In genomic region chr9:136843801-136844740, GRCh38 we compare ENCODE assay signal across 8 cellular contexts. TPM values are rescaled to one million over a fixed set of nuclear protein-coding genes. Genes with fewer than 3 reads are reported as not detected.
DNase-seq lines count a peak whose midpoint lies in the region; ATAC-seq and TF ChIP-seq lines count a peak whose summit lies in the region.
"Not testable (repeated sequence)": the region's sequence is repeated elsewhere in the genome, so short reads cannot be mapped to it uniquely, and the experiment has no call there.

No MANE protein-coding gene starts in this region.

- H3K4me2 ChIP-seq in IMR-90 (ENCODE audit: low read depth, low read length): not testable (repeated sequence)

- peak overlapping the region in 1 of 7 donors; percentile 8 for H3K27ac Mint-ChIP-seq in CD14-positive monocyte
- H3K27ac Mint-ChIP-seq in progenitor cell of endocrine pancreas: peak overlapping the region; percentile 29
- not testable (repeated sequence) for H3K27ac Mint-ChIP-seq in stimulated activated memory B cell treated with anti-CD40 and anti-IgM and Interleukin-4, amounts not matched to agents 10 μg/mL and 1 μg/mL and 100 μg/mL, for 72 hours

- not testable (repeated sequence) for H2AK9ac ChIP-seq in IMR-90 (replicated peaks; ENCODE audit: low read depth, low read length, poor library complexity)

- H3K4me3 ChIP-seq in IMR-90 (ENCODE audit: insufficient read depth, low read depth, low read length); cardiac fibroblast (replicated peaks in 1 of 2; ENCODE audit: low read depth in 2 of 2, low read length in 2 of 2): not testable (repeated sequence)

- CTCF ChIA-PET in IMR-90 (lab: Yijun Ruan, JAX): interaction anchor here (1.5 kb wide), 1 partner anchor 191 kb away, joined by 5 read pairs; no protein-coding TSS in a partner anchor

- 11% methylated on average over 39 of the region's 99 CpGs; no CpG with 5 or more reads in 1 of the 2 experiments for WGBS in IMR-90 (ENCODE audit: extremely low coverage in 2 of 2, insufficient read length in 1 of 2), 2 experiments

- POLR2A ChIA-PET in IMR-90 (lab: Charles Lee; ENCODE audit: unreplicated experiment): not testable (repeated sequence)

- not testable (repeated sequence) for ATAC-seq in IMR-90 (ENCODE audit: low read depth); left ventricle myocardium superior; stimulated activated memory B cell treated with anti-CD40 and anti-IgM and Interleukin-4, amounts not matched to agents 10 μg/mL and 1 μg/mL and 100 μg/mL, for 72 hours

- H2AFZ ChIP-seq in IMR-90 (replicated peaks; ENCODE audit: low read length, poor library complexity): not testable (repeated sequence)

- not testable (repeated sequence) for H4K91ac ChIP-seq in IMR-90 (ENCODE audit: insufficient read depth, low read depth, low read length)

- peaks cover 0 to 12% of the 10 kb centered on the region in 2 experiments; a peak in 1 of 4 replicates for H3K79me1 ChIP-seq in IMR-90 (ENCODE audit: low read depth in 1 of 2, low read length in 2 of 2)

- peaks cover 11% of the 10 kb centered on the region for H3K4me1 ChIP-seq in IMR-90 (ENCODE audit: control insufficient read depth, insufficient read depth, low read length)

- not testable (repeated sequence) for H3K18ac ChIP-seq in IMR-90 (ENCODE audit: low read depth, low read length)

- H4K8ac ChIP-seq in IMR-90 (ENCODE audit: low read depth in 2 of 2, low read length in 2 of 2): not testable (repeated sequence)

- not testable (repeated sequence) for H2BK15ac ChIP-seq in IMR-90 (ENCODE audit: low read depth, low read length)

- not testable (repeated sequence) for H3K56ac ChIP-seq in IMR-90 (ENCODE audit: extremely low read depth, insufficient read depth, low read length)

- peaks cover 9 to 15% of the 10 kb centered on the region in 2 donors for H3K36me3 Mint-ChIP-seq in CD14-positive monocyte
- not testable (repeated sequence) for H3K36me3 Mint-ChIP-seq in progenitor cell of endocrine pancreas (ENCODE audit: insufficient read depth); stimulated activated memory B cell treated with anti-CD40 and anti-IgM and Interleukin-4, amounts not matched to agents 10 μg/mL and 1 μg/mL and 100 μg/mL, for 72 hours

- peak overlapping the region; percentile 47 to 79 for H3K4me3 Mint-ChIP-seq in CD14-positive monocyte
- H3K4me3 Mint-ChIP-seq in progenitor cell of endocrine pancreas (ENCODE audit: low read depth): not testable (repeated sequence)
- peak overlapping the region; percentile 53 for H3K4me3 Mint-ChIP-seq in stimulated activated memory B cell treated with anti-CD40 and anti-IgM and Interleukin-4, amounts not matched to agents 10 μg/mL and 1 μg/mL and 100 μg/mL, for 72 hours

- not testable (repeated sequence) for H3K4ac ChIP-seq in IMR-90 (ENCODE audit: low read depth, low read length)

- not testable (repeated sequence) for TF ChIP-seq POLR2A in IMR-90 (IDR thresholded peaks at IDR 0.05; ENCODE audit: low read depth, low read length)

- not testable (repeated sequence) for H3K23ac ChIP-seq in IMR-90 (ENCODE audit: low read depth, low read length)

- in situ Hi-C loops in IMR-90 (cut with MboI; ENCODE audit: low sequenced_read_pairs): not testable (repeated sequence)

- not testable (repeated sequence) for H2BK120ac ChIP-seq in IMR-90 (ENCODE audit: low read depth, low read length)

- H3K9ac ChIP-seq in IMR-90 (ENCODE audit: low read depth, low read length): not testable (repeated sequence)

- peaks cover 30 to 57% (median 40%) of the 10 kb centered on the region in 3 donors for H3K27me3 Mint-ChIP-seq in CD14-positive monocyte (ENCODE audit: low read depth in 3 of 3)
- H3K27me3 Mint-ChIP-seq in progenitor cell of endocrine pancreas: not testable (repeated sequence)
- H3K27me3 Mint-ChIP-seq in stimulated activated memory B cell treated with anti-CD40 and anti-IgM and Interleukin-4, amounts not matched to agents 10 μg/mL and 1 μg/mL and 100 μg/mL, for 72 hours: peaks cover 14% of the 10 kb centered on the region

- TF ChIP-seq CTCF in CD14-positive monocyte (IDR thresholded peaks at IDR 0.05): peak; percentile 88
- TF ChIP-seq CTCF in IMR-90 (conservative IDR thresholded peaks at IDR 0.05; ENCODE audit: low read depth, low read length): peak; percentile 45
- TF ChIP-seq CTCF in cardiac fibroblast (IDR thresholded peaks at IDR 0.05; ENCODE audit: low read depth, low read length): peak; percentile 39
- peak; percentile 60 for TF ChIP-seq CTCF in progenitor cell of endocrine pancreas (IDR thresholded peaks at IDR 0.05; ENCODE audit: unreplicated experiment)

- H3K27me3 ChIP-seq in IMR-90 (ENCODE audit: control insufficient read depth, insufficient read depth, low read length): peaks cover 22% of the 10 kb centered on the region

- BruUV-seq in IMR-90 (replicated peaks; lab: Mats Ljungman, UMichigan): not testable (repeated sequence)

- peaks cover 0 to 15% (median 12%) of the 10 kb centered on the region in 7 donors for H3K9me3 Mint-ChIP-seq in CD14-positive monocyte
- not testable (repeated sequence) for H3K9me3 Mint-ChIP-seq in progenitor cell of endocrine pancreas (ENCODE audit: low read depth); stimulated activated memory B cell treated with anti-CD40 and anti-IgM and Interleukin-4, amounts not matched to agents 10 μg/mL and 1 μg/mL and 100 μg/mL, for 72 hours

- H3K14ac ChIP-seq in IMR-90 (replicated peaks; ENCODE audit: low read depth, low read length): not testable (repeated sequence)

- intact Hi-C loops in CD14-positive monocyte (cut with micrococcal nuclease): loop anchor here (5.0 to 10.0 kb wide), 3 partner anchors 37 to 188 kb away; partner anchors contain the start of genes C8G (in 1 of the 2), FBXW5 (in 1 of the 2), FUT7 (in 1 of the 2) and RABL6 (in 1 of the 2)
- intact Hi-C loops in IMR-90 (cut with micrococcal nuclease): loop anchor here (1.0 kb wide), 1 partner anchor 191 kb away; no protein-coding TSS in a partner anchor
- intact Hi-C loops in left ventricle myocardium superior (cut with micrococcal nuclease): not testable (repeated sequence)

- H3K27ac ChIP-seq in IMR-90 (ENCODE audit: insufficient read depth, low read length): not testable (repeated sequence)

- not testable (repeated sequence) for H2BK5ac ChIP-seq in IMR-90 (ENCODE audit: low read depth, low read length, poor library complexity, severe bottlenecking)

- H3K9me1 ChIP-seq in IMR-90 (ENCODE audit: insufficient read depth, low read length): not testable (repeated sequence)

- H3K9me3 ChIP-seq in IMR-90 (ENCODE audit: control insufficient read depth, insufficient read depth, low read length): not testable (repeated sequence)

- not testable (repeated sequence) for H4K5ac ChIP-seq in IMR-90 (ENCODE audit: low read depth, low read length)

- DNase-seq in CD14-positive monocyte (ENCODE audit: low spot score); IMR-90; progenitor cell of endocrine pancreas (ENCODE audit: low spot score, unreplicated experiment): not testable (repeated sequence)
- peak in 3 of 5 donors; percentile 36 to 50 (median 39) for DNase-seq in T-helper 1 cell
- peak; percentile 74 for DNase-seq in activated T-cell treated with anti-CD3 and anti-CD28 coated beads, Interleukin-2, amount 50 U/mL, for 1 hour
- peak; percentile 13 to 19 for DNase-seq in cardiac fibroblast (ENCODE audit: low read depth in 2 of 2)
- DNase-seq in left ventricle myocardium superior: peak; percentile 68

- not testable (repeated sequence) for H2AK5ac ChIP-seq in IMR-90 (ENCODE audit: low read depth, low read length)

- not testable (repeated sequence) for H3K36me3 ChIP-seq in IMR-90 (ENCODE audit: control insufficient read depth, insufficient read depth, low read length)

- not testable (repeated sequence) for H2BK20ac ChIP-seq in IMR-90 (ENCODE audit: low read depth, low read length)

- H3K4me1 Mint-ChIP-seq in CD14-positive monocyte (peaks cover 22% of the 10 kb centered on the region), progenitor cell of endocrine pancreas (ENCODE audit: low read depth) (peaks cover 12% of the 10 kb centered on the region)
- H3K4me1 Mint-ChIP-seq in stimulated activated memory B cell treated with anti-CD40 and anti-IgM and Interleukin-4, amounts not matched to agents 10 μg/mL and 1 μg/mL and 100 μg/mL, for 72 hours: peaks cover 29% of the 10 kb centered on the region

- TF ChIP-seq RAD21 in IMR-90 (IDR thresholded peaks at IDR 0.05; ENCODE audit: low read length): not testable (repeated sequence)

- H4K20me1 ChIP-seq in IMR-90 (ENCODE audit: insufficient read depth, low read length): peaks cover 25% of the 10 kb centered on the region

- dilution Hi-C loops in IMR-90 (cut with HindIII; ENCODE audit: low sequenced_read_pairs, unreplicated experiment): not testable (repeated sequence)

RNA-seq across cellular contexts. Expression of gene AJM1, which starts 1.8 kb away (rescaled TPM):
- under 1 TPM; 0.10 to 0.18 TPM for polyA plus RNA-seq in CD14-positive monocyte
- 0.18 and 0.28 TPM in 2 replicates for total RNA-seq in IMR-90 (2012; rRNA removed)
- polyA plus RNA-seq in IMR-90 (2012; rRNA removed): 1.5 and 1.9 TPM in 2 replicates
- polyA plus RNA-seq in IMR-90 (2012; cell fraction: cytosol; rRNA removed): 0.62 and 0.77 TPM in 2 replicates
- 9.3 and 21.4 TPM in 2 replicates for polyA plus RNA-seq in IMR-90 (2012; cell fraction: nucleus; rRNA removed; ENCODE audit: low replicate concordance)
- 9.1 TPM for total RNA-seq in left ventricle myocardium superior
- 5.1 and 5.8 TPM in 2 replicates for total RNA-seq in progenitor cell of endocrine pancreas

RNA-seq across cellular contexts. Expression of gene PHPT1, which starts 5.1 kb away (rescaled TPM):
- polyA plus RNA-seq in CD14-positive monocyte (100 to 1,000 TPM in 1 of 2 donors, 10 to 100 TPM in 1; 94.3 to 163 TPM), IMR-90 (2012; rRNA removed) (214 and 338 TPM in 2 replicates)
- total RNA-seq in IMR-90 (2012; rRNA removed) (70.3 and 79.8 TPM in 2 replicates), left ventricle myocardium superior (357 TPM), progenitor cell of endocrine pancreas (168 and 169 TPM in 2 replicates)
- 216 and 420 TPM in 2 replicates for polyA plus RNA-seq in IMR-90 (2012; cell fraction: cytosol; rRNA removed)
- 195 and 363 TPM in 2 replicates for polyA plus RNA-seq in IMR-90 (2012; cell fraction: nucleus; rRNA removed; ENCODE audit: low replicate concordance)

RNA-seq across cellular contexts. Expression of gene MAMDC4, which starts 8.1 kb away (rescaled TPM):
- under 1 TPM in 1 of 2 donors, not detected in 1; 0.07 TPM for polyA plus RNA-seq in CD14-positive monocyte
- 0.18 and 0.28 TPM in 2 replicates for total RNA-seq in IMR-90 (2012; rRNA removed)
- polyA plus RNA-seq in IMR-90 (2012; rRNA removed): 3.5 and 5.0 TPM in 2 replicates
- polyA plus RNA-seq in IMR-90 (2012; cell fraction: cytosol; rRNA removed): 1.2 and 2.7 TPM in 2 replicates
- 36.8 and 106 TPM in 2 replicates for polyA plus RNA-seq in IMR-90 (2012; cell fraction: nucleus; rRNA removed; ENCODE audit: low replicate concordance)
- 12.9 TPM for total RNA-seq in left ventricle myocardium superior
- 36.7 and 40.0 TPM in 2 replicates for total RNA-seq in progenitor cell of endocrine pancreas

RNA-seq across cellular contexts. Expression of gene EDF1, which starts 22.0 kb away (rescaled TPM):
- polyA plus RNA-seq in CD14-positive monocyte (100 to 1,000 TPM; 245 to 264 TPM), IMR-90 (2012; rRNA removed) (701 and 703 TPM in 2 replicates)
- total RNA-seq in IMR-90 (2012; rRNA removed) (279 and 538 TPM in 2 replicates), left ventricle myocardium superior (354 TPM), progenitor cell of endocrine pancreas (297 and 310 TPM in 2 replicates)
- polyA plus RNA-seq in IMR-90 (2012; cell fraction: cytosol; rRNA removed): 514 and 713 TPM in 2 replicates
- 248 and 634 TPM in 2 replicates for polyA plus RNA-seq in IMR-90 (2012; cell fraction: nucleus; rRNA removed; ENCODE audit: low replicate concordance)

RNA-seq across cellular contexts. Expression of gene RABL6, which starts 36.3 kb away (rescaled TPM):
- polyA plus RNA-seq in CD14-positive monocyte (1 to 10 TPM; 6.7 to 8.1 TPM), IMR-90 (2012; rRNA removed) (37.1 and 40.4 TPM in 2 replicates)
- total RNA-seq in IMR-90 (2012; rRNA removed) (43.9 and 47.5 TPM in 2 replicates), left ventricle myocardium superior (73.0 TPM), progenitor cell of endocrine pancreas (129 and 130 TPM in 2 replicates)
- 20.9 and 39.1 TPM in 2 replicates for polyA plus RNA-seq in IMR-90 (2012; cell fraction: cytosol; rRNA removed)
- 60.9 and 121 TPM in 2 replicates for polyA plus RNA-seq in IMR-90 (2012; cell fraction: nucleus; rRNA removed; ENCODE audit: low replicate concordance)

Comparison
In these comparisons a context has a peak if more than half of its experiments do, and no peak if none do; other contexts are left out.
1. RNA of gene MAMDC4, which starts 8.1 kb away (total RNA-seq): 36.7 to 40.0 TPM in progenitor cell of endocrine pancreas and 12.9 TPM in left ventricle myocardium superior (single experiment); 0.18 to 0.28 TPM in IMR-90; every median in the first group is over 10 times any median in the second.
2. Peak in every context shown above with its lines, with median percentiles within 50 percentile points of each other: CTCF ChIP-seq.